8 cellular contexts compared by ENCODE assay signal in the genomic region with DNA sequence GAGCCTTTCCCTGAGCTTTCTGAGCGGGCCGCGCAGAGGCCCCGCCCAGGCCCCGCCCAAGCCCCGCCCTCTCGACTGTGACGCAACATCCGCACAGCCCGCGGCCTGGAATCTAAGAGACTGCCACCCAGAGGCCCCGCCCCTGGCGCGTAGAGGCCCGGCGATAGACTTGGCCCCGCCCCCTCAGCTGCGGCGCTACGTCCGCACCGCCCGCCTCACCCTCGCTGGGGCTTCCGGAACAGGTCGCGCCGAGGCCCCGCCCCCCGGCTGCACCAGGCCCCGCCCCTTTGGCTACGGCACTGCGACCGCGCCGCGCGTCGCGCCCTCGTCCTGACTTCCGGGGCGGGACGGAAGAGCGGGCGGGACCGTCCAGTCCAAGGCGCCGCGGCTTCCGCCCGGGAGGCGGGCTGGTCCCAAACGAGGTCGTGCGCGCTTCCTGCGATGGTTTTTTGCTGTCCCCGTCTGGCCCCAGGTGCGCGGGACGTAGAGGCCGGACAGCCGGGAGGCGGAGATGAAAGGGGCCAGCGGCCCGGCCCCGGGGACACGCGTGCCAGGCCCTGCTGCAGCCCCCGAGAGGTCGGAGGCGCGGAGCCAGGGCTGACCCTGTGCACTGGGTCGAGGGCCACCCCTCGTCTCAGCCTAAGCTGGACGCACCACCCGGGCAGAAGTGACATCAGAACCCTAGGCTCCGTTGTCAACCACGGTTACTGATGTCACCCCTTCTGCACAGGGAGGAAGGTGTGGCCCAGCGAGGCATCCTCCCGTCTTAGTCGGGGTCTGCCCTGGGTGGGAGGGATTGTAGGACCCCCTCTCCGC. TPM values are rescaled to one million over a fixed set of nuclear protein-coding genes. Genes with fewer than 3 reads are reported as not detected.
DNase-seq lines count a peak whose midpoint lies in the region; TF ChIP-seq lines count a peak whose summit lies in the region.

No MANE protein-coding gene starts in this region.

- DNase-seq in Caki2 (ENCODE audit: low read depth) (peak; percentile 99), GM20000 (ENCODE audit: low spot score) (peak; percentile 100), HS-5 (ENCODE audit: low read depth) (peak; percentile 90), NT2/D1 (ENCODE audit: low read depth, low spot score) (peak; percentile 95)
- peak; percentile 98 for DNase-seq in activated CD8-positive, alpha-beta memory T cell treated with anti-CD3 and anti-CD28 coated beads, Interleukin-2, amount 50 U/mL, for 24 hours (ENCODE audit: extremely low read depth)
- DNase-seq in stimulated activated CD8-positive, alpha-beta memory T cell treated with anti-CD3 and anti-CD28 coated beads, Interleukin-15, amount 100 ng/mL, for 1 hour (ENCODE audit: low read depth): peak; percentile 99

- peak overlapping the region; percentile 91 for H3K9ac ChIP-seq in NT2/D1 (ENCODE audit: insufficient read length, low read depth)
- H3K9ac ChIP-seq in endocrine pancreas (ENCODE audit: control insufficient read depth, insufficient read depth, low read length): peak overlapping the region; percentile 78

- H3K4me1 ChIP-seq in NT2/D1 (ENCODE audit: insufficient read depth, insufficient read length) (peaks cover 12% of the 10 kb centered on the region), endocrine pancreas (ENCODE audit: control insufficient read depth, insufficient read depth, low read length) (no peaks in the 10 kb centered on the region), mesodermal cell (ENCODE audit: control insufficient read depth, insufficient read depth, low read length, poor library complexity, severe bottlenecking) (peaks cover 6% of the 10 kb centered on the region)

- in situ Hi-C loops in Caki2 (cut with HindIII; ENCODE audit: low pct_unique_long_range_greater_than_20kb, low sequenced_read_pairs): no loop called here

- no peak for TF ChIP-seq CTCF in GM20000 (IDR thresholded peaks at IDR 0.05; ENCODE audit: extremely low read depth, missing control alignments)

- no peaks in the 10 kb centered on the region for H3K9me3 ChIP-seq in NT2/D1 (ENCODE audit: insufficient read depth, low read length)
- H3K9me3 ChIP-seq in endocrine pancreas (ENCODE audit: control insufficient read depth, low read length): no peaks in the 10 kb centered on the region
- no peaks in the 10 kb centered on the region for H3K9me3 ChIP-seq in mesodermal cell (ENCODE audit: control insufficient read depth, low read length)

- no peaks in the 10 kb centered on the region for H3K36me3 ChIP-seq in NT2/D1 (ENCODE audit: insufficient read depth, insufficient read length, low read length)
- H3K36me3 ChIP-seq in endocrine pancreas (ENCODE audit: control insufficient read depth, insufficient read depth, low read length): no peaks in the 10 kb centered on the region
- H3K36me3 ChIP-seq in mesodermal cell (ENCODE audit: control insufficient read depth, insufficient read depth, low read length): no peaks in the 10 kb centered on the region

- peak overlapping the region; percentile 75 for H3K27ac ChIP-seq in mesodermal cell (ENCODE audit: low read depth, low read length, severe bottlenecking)

- H3K27me3 ChIP-seq in NT2/D1 (ENCODE audit: insufficient read depth, insufficient read length) (no peaks in the 10 kb centered on the region), endocrine pancreas (ENCODE audit: control insufficient read depth, insufficient read depth, low read length) (no peaks in the 10 kb centered on the region)

- WGBS in mesodermal cell (ENCODE audit: insufficient coverage in 2 of 2), 2 experiments: 1% methylated on average over 70 to 77 of the region's 84 CpGs

- peak overlapping the region; percentile 84 for H3K4me3 ChIP-seq in NT2/D1 (ENCODE audit: insufficient read length, low read depth)
- peak overlapping the region; percentile 8 for H3K4me3 ChIP-seq in endocrine pancreas (ENCODE audit: control insufficient read depth, insufficient read depth, low read length)
- H3K4me3 ChIP-seq in mesodermal cell (ENCODE audit: extremely low read depth, insufficient read depth, low read length, poor library complexity, severe bottlenecking): peak overlapping the region; percentile 79

RNA-seq across cellular contexts. Expression of a gene that starts 59.0 kb away (rescaled TPM):
- 89.1 and 95.0 TPM in 2 replicates for total RNA-seq in Caki2 (2014; rRNA removed; shearing (Covaris generic); ENCODE audit: low replicate concordance)
- polyA plus RNA-seq in mesodermal cell (2013, experiment 1 of 2): 0.15 TPM
- polyA plus RNA-seq in mesodermal cell (2013, experiment 2 of 2): 0.05 TPM

Comparison
In these comparisons a context has a peak if more than half of its experiments do, and no peak if none do; other contexts are left out.
1. Peak in every context shown above with its lines: DNase-seq, H3K4me3 ChIP-seq and H3K27ac ChIP-seq.
2. H3K4me3 ChIP-seq: peak in every context shown above with its lines; median percentile 84 in NT2/D1; 79 in mesodermal cell; 8 in endocrine pancreas.